Comparison of ENCODE assay signal across 8 cellular contexts in the genomic region with DNA sequence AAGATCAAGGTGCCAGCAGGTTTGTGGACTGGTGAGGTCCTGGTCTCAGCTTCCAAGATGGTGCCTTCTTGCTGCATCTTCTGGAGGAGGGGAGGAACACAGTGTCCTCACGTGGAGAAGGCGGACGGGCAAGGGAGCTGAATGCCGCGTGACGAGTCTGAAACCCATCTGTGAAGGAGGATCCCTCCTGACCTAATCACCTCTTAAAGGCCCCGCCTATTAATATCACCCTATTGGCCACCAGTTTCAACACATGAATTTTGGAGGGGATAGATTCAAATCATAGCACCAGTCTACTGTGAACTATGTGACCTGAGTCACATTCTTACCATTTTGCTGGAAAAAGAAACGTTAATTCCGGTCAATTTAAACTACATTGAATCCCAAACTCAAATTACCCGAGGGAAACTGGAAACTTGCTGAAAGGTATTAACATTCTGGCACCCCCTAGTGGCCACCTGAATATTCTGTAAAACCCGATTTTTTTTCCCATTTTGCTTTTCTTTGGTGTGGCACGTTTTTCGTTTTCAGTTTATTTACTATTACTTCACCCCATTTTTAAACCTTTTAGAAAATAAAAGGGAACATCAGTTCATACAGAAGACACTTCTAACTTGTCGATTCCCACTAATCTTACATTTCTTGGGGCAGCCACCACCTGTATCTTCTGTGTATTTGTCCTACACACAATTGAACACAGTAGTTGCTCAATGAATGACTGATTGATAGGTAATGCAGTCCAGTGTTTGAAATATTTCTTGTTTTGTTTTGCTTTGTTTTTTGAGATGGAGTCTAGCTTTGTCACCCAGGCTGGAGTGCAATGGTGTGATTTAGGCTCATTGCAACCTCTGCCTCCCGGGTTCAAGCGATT.
DNase-seq lines count a peak whose midpoint lies in the region; ATAC-seq lines count a peak whose summit lies in the region.

No MANE protein-coding gene starts in this region.

- no peak overlapping the region for H3K27ac ChIP-seq in rectal smooth muscle tissue (ENCODE audit: low read depth, low read length)

- no peaks in the 10 kb centered on the region for H3K27me3 ChIP-seq in rectal smooth muscle tissue (ENCODE audit: control insufficient read depth, insufficient read depth, low read length)

- H3K4me1 ChIP-seq in rectal smooth muscle tissue (ENCODE audit: control insufficient read depth, insufficient read depth, low read length): no peaks in the 10 kb centered on the region

- no peak overlapping the region for H3K9ac ChIP-seq in rectal smooth muscle tissue (ENCODE audit: low read length)

- ATAC-seq in HG02885 (IDR thresholded peaks at IDR 0.05; ENCODE audit: poor library complexity, unreplicated experiment) (peak; percentile 71), HG03139 (IDR thresholded peaks at IDR 0.05; ENCODE audit: unreplicated experiment) (no peak)

- peak; percentile 45 for DNase-seq in activated gamma-delta T cell treated with Interleukin-2 at 50 U/mL for 16 hours
- DNase-seq in activated gamma-delta T cell (lab: John Stamatoyannopoulos, UW): no peak
- DNase-seq in NCI-H524 treated with DMSO at 0.1 percent for 48 hours (lab: John Stamatoyannopoulos, UW): peak; percentile 78
- peak; percentile 41 for DNase-seq in activated T-cell treated with anti-CD3 and anti-CD28 coated beads for 4 hours
- peak; percentile 30 for DNase-seq in foreskin melanocyte

- no peaks in the 10 kb centered on the region for H3K36me3 ChIP-seq in rectal smooth muscle tissue (ENCODE audit: control insufficient read depth, insufficient read depth, low read length)

- H3K4me3 ChIP-seq in rectal smooth muscle tissue (ENCODE audit: low read length): peak overlapping the region; percentile 29
